In genomic region chr1:193321242-193321842, GRCh38 we compare ENCODE assay signal across 23 cellular contexts.
DNase-seq lines count a peak whose midpoint lies in the region; ATAC-seq and TF ChIP-seq lines count a peak whose summit lies in the region.
"Had no signal": no experiment of that assay in that cellular context is flagged by ENCODE, and none has a peak within 500 bp of the region (broad histone marks: within the 10 kb centered on the region; RNA-seq: fewer than 3 reads in every experiment).

No MANE protein-coding gene starts in this region.

- H3K36me3 ChIP-seq in SJSA1 (peaks cover 3% of the 10 kb centered on the region; the same call in 1 of the 2 replicates), uterus (no peaks in the 10 kb centered on the region)
- H3K36me3 ChIP-seq: cardiac muscle cell, neutrophil, right atrium auricular region, upper lobe of right lung had no signal

- DNase-seq in A172 (ENCODE audit: low spot score), result peak; percentile 88
- peak; percentile 51 for DNase-seq in H4 (ENCODE audit: low spot score)
- peak; percentile 52 for DNase-seq in SJSA1 (ENCODE audit: low read depth in 1 of 2, low spot score in 2 of 2)
- DNase-seq in fibroblast of the aortic adventitia (ENCODE audit: low read depth), result peak; percentile 45
- DNase-seq in HEK293T (ENCODE audit: extremely low spot score), result no peak
- no peak for DNase-seq in NCI-H2196 (lab: John Stamatoyannopoulos, UW; ENCODE audit: unreplicated experiment)
- no peak for DNase-seq in uterus
- DNase-seq: ACHN; activated CD4-positive, alpha-beta T cell treated with anti-CD3 and anti-CD28 coated beads, Interleukin-2, amount 50 U/mL, for 1 hour; activated naive CD4-positive, alpha-beta T cell treated with anti-CD3 and anti-CD28 coated beads, Interleukin-2, amount 50 U/mL, for 16 hours; CD4-positive, alpha-beta memory T cell; DMS79 treated with DMSO at 0.1 percent for 48 hours; HCEC 1CT; hippocampal formation; NCI-H187; NCI-H510A; OCI-M1; stimulated activated naive CD4-positive, alpha-beta T cell treated with Interleukin-2 at 50 U/mL for 16 hours; upper lobe of right lung had no signal

- TF ChIP-seq CTCF in fibroblast of the aortic adventitia (IDR thresholded peaks at IDR 0.05; ENCODE audit: insufficient read depth, low read length), result no peak
- TF ChIP-seq CTCF in uterus (IDR thresholded peaks at IDR 0.05), result no peak

- no peak for TF ChIP-seq POLR2A in uterus (IDR thresholded peaks at IDR 0.05)

- H3K27ac ChIP-seq in SJSA1 (peak overlapping the region; percentile 98), uterus (no peak overlapping the region)
- H3K27ac ChIP-seq: cardiac muscle cell, neutrophil, right atrium auricular region, upper lobe of right lung had no signal

- POLR2A ChIA-PET in HEK293T (lab: Yijun Ruan, JAX), result no interaction called here

- H3K4me3 ChIP-seq in SJSA1, result no peak overlapping the region
- no peak overlapping the region for H3K4me3 ChIP-seq in fibroblast of the aortic adventitia (ENCODE audit: low read depth, low read length)
- no peak overlapping the region for H3K4me3 ChIP-seq in uterus
- H3K4me3 ChIP-seq: cardiac muscle cell, right atrium auricular region, upper lobe of right lung had no signal

- H3K9me3 ChIP-seq in SJSA1 (replicated peaks), result 0 out of 2 replicates have a peak, but pooled peaks cover 5% of the 10 kb centered on the region
- no peaks in the 10 kb centered on the region for H3K9me3 ChIP-seq in uterus
- H3K9me3 ChIP-seq: neutrophil, upper lobe of right lung had no signal

- intact Hi-C loops in uterus (cut with DNase I; ENCODE audit: low total_unique reads), result no loop called here

- H3K27me3 ChIP-seq in SJSA1 (replicated peaks) (no peaks in the 10 kb centered on the region), uterus (no peaks in the 10 kb centered on the region)
- H3K27me3 ChIP-seq: cardiac muscle cell, neutrophil, right atrium auricular region, upper lobe of right lung had no signal

- no peak for ATAC-seq in HG03039 (IDR thresholded peaks at IDR 0.05; ENCODE audit: unreplicated experiment)
- ATAC-seq: upper lobe of right lung had no signal

- H3K4me1 ChIP-seq in SJSA1 (replicated peaks) (peaks cover 30% of the 10 kb centered on the region), uterus (no peaks in the 10 kb centered on the region)
- H3K4me1 ChIP-seq: right atrium auricular region, upper lobe of right lung had no signal

- CTCF ChIA-PET in HEK293T (lab: Yijun Ruan, JAX), result no interaction called here

TF ChIP-seq in HEK293T, 16 proteins besides CTCF, POLR2A, EP300 and RAD21:
- TF ChIP-seq TARDBP (IDR thresholded peaks at IDR 0.05) (no peak), FOXK2 (IDR thresholded peaks at IDR 0.05) (no peak), FOXA1 (IDR thresholded peaks at IDR 0.05) (no peak), HDGF (IDR thresholded peaks at IDR 0.05; ENCODE audit: borderline replicate concordance) (no peak), ZNF384 (IDR thresholded peaks at IDR 0.05) (no peak), ELF4 (IDR thresholded peaks at IDR 0.05) (no peak), BHLHE40 (IDR thresholded peaks at IDR 0.05; ENCODE audit: borderline replicate concordance) (no peak), L3MBTL2 (conservative IDR thresholded peaks at IDR 0.05) (no peak), LEF1 (IDR thresholded peaks at IDR 0.05; ENCODE audit: borderline replicate concordance) (no peak), SP1 (IDR thresholded peaks at IDR 0.05) (no peak), CTBP1 (IDR thresholded peaks at IDR 0.05; ENCODE audit: borderline replicate concordance) (no peak), SUZ12 (IDR thresholded peaks at IDR 0.05) (no peak), ARNT (IDR thresholded peaks at IDR 0.05) (no peak), NFRKB (IDR thresholded peaks at IDR 0.05) (no peak), FOXM1 (IDR thresholded peaks at IDR 0.05; ENCODE audit: borderline replicate concordance) (no peak), PKNOX1 (IDR thresholded peaks at IDR 0.05) (no peak)
TF ChIP-seq in HEK293T: peak in this region for 0.

Comparison
In these comparisons a context has a peak if more than half of its experiments do, and no peak if none do; other contexts are left out.
1. DNase-seq: peak in A172 (single experiment), H4 (single experiment), SJSA1 (2 of 2) and fibroblast of the aortic adventitia (single experiment); none in HEK293T (single experiment), NCI-H2196 (single experiment) and uterus (0 of 2).